Comparison of ENCODE assay signal across 29 cellular contexts in genomic region chr5:10168254-10168653, GRCh38.
"Had no signal": no experiment of that assay in that cellular context is flagged by ENCODE, and none has a peak within 500 bp of the region (broad histone marks: within the 10 kb centered on the region; RNA-seq: fewer than 3 reads in every experiment).

No MANE protein-coding gene starts in this region.

- ATAC-seq: foreskin keratinocyte; gastroesophageal sphincter; left lobe of liver; psoas muscle; right cardiac atrium; stimulated activated naive B cell treated with anti-CD40 and anti-IgM and Interleukin-4, amounts not matched to agents 10 μg/mL and 1 μg/mL and 100 μg/mL, for 72 hours had no signal

- H3K4me1 ChIP-seq: esophagus muscularis mucosa, foreskin keratinocyte, gastroesophageal sphincter, heart left ventricle, neural progenitor cell, psoas muscle, sigmoid colon, tibial nerve, upper lobe of left lung, uterus had no signal

- FAIRE-seq: endothelial cell of umbilical vein, kidney had no signal

- H3K27ac ChIP-seq: coronary artery, esophagus muscularis mucosa, foreskin keratinocyte, gastroesophageal sphincter, heart left ventricle, hepatocyte, neural progenitor cell, ovary, psoas muscle, sigmoid colon, thoracic aorta, tibial nerve, upper lobe of left lung, uterus had no signal

- H3K27me3 ChIP-seq: esophagus muscularis mucosa, foreskin keratinocyte, gastroesophageal sphincter, heart left ventricle, hepatocyte, neural progenitor cell, ovary, sigmoid colon, tibial nerve, upper lobe of left lung, uterus had no signal

- DNase-seq: dermis blood vessel endothelial cell; effector memory CD4-positive, alpha-beta T cell; foreskin keratinocyte; heart left ventricle; kidney; nucleus accumbens; ovary; posterior cingulate gyrus; psoas muscle; right cardiac atrium; sigmoid colon; stimulated activated CD4-positive, alpha-beta T cell treated with anti-CD3 and anti-CD28 coated beads, Interleukin-2, amount 100 ng/mL, for 24 hours; stimulated activated CD4-positive, alpha-beta T cell treated with anti-CD3 and anti-CD28 coated beads, Interleukin-4, amount 100 ng/mL, for 4 hours; stimulated activated naive B cell treated with anti-CD40 and anti-IgM and Interleukin-4, amounts not matched to agents 10 μg/mL and 1 μg/mL and 100 μg/mL, for 72 hours; upper lobe of left lung; uterus had no signal

- H3K27ac Mint-ChIP-seq: memory B cell; natural killer cell treated with Interleukin-12 subunit alpha and Interleukin-12 subunit beta and Interleukin-15 and Interleukin-18, amount 100 ng/mL, for 72 hours; neural progenitor cell; stimulated activated naive B cell treated with anti-CD40 and anti-IgM and Interleukin-4, amounts not matched to agents 10 μg/mL and 1 μg/mL and 100 μg/mL, for 72 hours; stimulated activated naive CD8-positive, alpha-beta T cell treated with anti-CD3 and anti-CD28 coated beads, Interleukin-15, Interleukin-2, amounts not matched to agents 100 ng/mL and 50 ng/mL, for 24 hours had no signal

- H3K9ac ChIP-seq: neural progenitor cell had no signal

- H3K79me2 ChIP-seq: hepatocyte had no signal

- H2AFZ ChIP-seq: hepatocyte, neural progenitor cell had no signal

- H3K4me3 ChIP-seq: coronary artery, esophagus muscularis mucosa, gastroesophageal sphincter, heart left ventricle, hepatocyte, lung, neural progenitor cell, ovary, psoas muscle, sigmoid colon, thoracic aorta, tibial nerve, upper lobe of left lung, uterus had no signal

- H3K9me3 ChIP-seq: ovary, uterus had no signal

- H3K36me3 ChIP-seq: esophagus muscularis mucosa, gastroesophageal sphincter, heart left ventricle, neural progenitor cell, ovary, sigmoid colon, thoracic aorta, tibial nerve, upper lobe of left lung, uterus had no signal

- H3K4me2 ChIP-seq: hepatocyte, neural progenitor cell had no signal
